Comparison of ENCODE assay signal across 15 cellular contexts in the genomic region with DNA sequence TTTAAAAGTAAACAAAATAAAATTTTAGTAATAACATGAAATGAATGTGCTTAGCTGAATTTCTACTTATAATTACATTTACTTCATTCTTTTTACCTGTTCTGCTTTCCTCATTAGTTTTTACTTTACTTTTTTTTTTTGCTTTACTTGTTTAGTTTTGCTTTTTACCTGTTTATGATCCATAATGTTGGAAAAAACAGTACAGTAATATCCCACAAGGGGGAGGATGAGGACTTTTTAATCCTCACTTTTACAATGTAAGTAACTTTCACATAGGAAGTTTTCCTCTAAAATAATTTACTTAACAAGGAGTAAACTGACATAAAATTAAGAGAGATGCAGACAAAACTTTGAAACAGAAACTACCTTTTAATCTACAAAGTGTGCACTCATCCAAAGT.
A peak's percentile ranks its signal among the peaks of the same experiment; 100 is the strongest.
DNase-seq lines count a peak whose midpoint lies in the region; ATAC-seq and TF ChIP-seq lines count a peak whose summit lies in the region.
"Had no signal": no experiment of that assay in that cellular context is flagged by ENCODE, and none has a peak within 500 bp of the region (broad histone marks: within the 10 kb centered on the region; RNA-seq: fewer than 3 reads in every experiment).

No MANE protein-coding gene starts in this region.

- H3K36me3 Mint-ChIP-seq in chondrocyte (ENCODE audit: low read depth) (no peaks in the 10 kb centered on the region), nephron (ENCODE audit: low read depth) (no peaks in the 10 kb centered on the region)
- H3K36me3 Mint-ChIP-seq: neural progenitor cell had no signal

- H3K27me3 Mint-ChIP-seq in chondrocyte (ENCODE audit: low read depth) = no peaks in the 10 kb centered on the region
- no peaks in the 10 kb centered on the region for H3K27me3 Mint-ChIP-seq in nephron (ENCODE audit: low read depth)

- H3K9me3 Mint-ChIP-seq in chondrocyte (ENCODE audit: low read depth) (no peaks in the 10 kb centered on the region), nephron (no peaks in the 10 kb centered on the region)
- H3K9me3 Mint-ChIP-seq: neural progenitor cell had no signal

- H3K4me3 ChIP-seq in LNCaP clone FGC (ENCODE audit: low read depth, low read length) = no peak overlapping the region
- H3K4me3 ChIP-seq: coronary artery, gastroesophageal sphincter, neural progenitor cell, testis had no signal

- in situ Hi-C loops in G401 (cut with HindIII; ENCODE audit: low sequenced_read_pairs) = no loop called here

- H3K27ac Mint-ChIP-seq in chondrocyte (ENCODE audit: unreplicated experiment) = no peak overlapping the region
- no peak overlapping the region for H3K27ac Mint-ChIP-seq in nephron
- H3K27ac Mint-ChIP-seq: neural progenitor cell had no signal

- TF ChIP-seq CTCF in LNCaP clone FGC (IDR thresholded peaks at IDR 0.05; ENCODE audit: control insufficient read depth, extremely low read depth, insufficient read depth) = peak; percentile 49
- TF ChIP-seq CTCF in chondrocyte (IDR thresholded peaks at IDR 0.05) = peak; percentile 77
- peak in 2 of 3 experiments; percentile 24 to 28 for TF ChIP-seq CTCF in nephron (IDR thresholded peaks at IDR 0.05; ENCODE audit: unreplicated experiment in 3 of 3)

- no peak for ATAC-seq in GM18870 (IDR thresholded peaks at IDR 0.05; ENCODE audit: unreplicated experiment)
- ATAC-seq: gastroesophageal sphincter had no signal

- H3K4me1 Mint-ChIP-seq in chondrocyte (ENCODE audit: low read depth) (peaks cover 12% of the 10 kb centered on the region), nephron (no peaks in the 10 kb centered on the region)
- H3K4me1 Mint-ChIP-seq: neural progenitor cell had no signal

- no peak overlapping the region for H3K4me3 Mint-ChIP-seq in chondrocyte (ENCODE audit: unreplicated experiment)
- no peak overlapping the region for H3K4me3 Mint-ChIP-seq in nephron
- H3K4me3 Mint-ChIP-seq: neural progenitor cell had no signal

- peak; percentile 13 for DNase-seq in EL
- DNase-seq in LNCaP clone FGC (ENCODE audit: low read depth) = no peak
- no peak for DNase-seq in chondrocyte (ENCODE audit: low spot score)
- DNase-seq in NCI-H1694 (lab: John Stamatoyannopoulos, UW) = no peak
- DNase-seq in COR-L47 (lab: John Stamatoyannopoulos, UW) = no peak
- no peak for DNase-seq in G401 (ENCODE audit: low spot score)
- DNase-seq: activated CD8-positive, alpha-beta memory T cell treated with anti-CD3 and anti-CD28 coated beads for 24 hours; activated naive CD4-positive, alpha-beta T cell; NCI-H510A; testis had no signal

Comparison
In these comparisons a context has a peak if more than half of its experiments do, and no peak if none do; other contexts are left out.
1. CTCF ChIP-seq: peak in every context shown above with its lines; median percentile 77 in chondrocyte; 49 in LNCaP clone FGC; 26 in nephron.